In the genomic region with DNA sequence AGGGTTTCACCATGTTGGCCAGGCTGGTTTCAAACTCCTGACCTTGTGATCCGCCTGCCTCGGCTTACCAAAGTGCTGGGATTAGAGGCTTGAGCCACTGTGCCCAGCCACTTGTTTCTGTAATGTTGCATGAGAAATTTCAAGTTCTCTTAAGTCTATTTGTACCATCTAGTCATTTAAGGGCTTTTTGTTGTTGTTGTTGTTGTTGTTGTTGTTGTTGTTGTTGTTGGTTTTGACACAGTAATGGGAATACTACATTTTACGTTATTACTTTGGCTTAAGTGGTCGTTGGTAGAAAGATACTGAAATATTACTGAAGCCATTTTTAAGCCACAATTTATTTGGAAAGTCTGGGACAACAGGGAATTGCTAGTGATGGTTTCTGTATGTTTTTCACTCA, we compare ENCODE assay signal across 26 cellular contexts.
"Had no signal": no experiment of that assay in that cellular context is flagged by ENCODE, and none has a peak within 500 bp of the region (broad histone marks: within the 10 kb centered on the region; RNA-seq: fewer than 3 reads in every experiment).

No MANE protein-coding gene starts in this region.

- H3K4me3 Mint-ChIP-seq: activated B cell treated with CpG ODN at 0.5 μM for 24 hours; activated CD8-positive, alpha-beta memory T cell treated with anti-CD3 and anti-CD28 coated beads, Interleukin-2, amount 10 ng/mL, durations not matched to agents 7 days and 5 days; activated CD8-positive, alpha-beta T cell treated with anti-CD3 and anti-CD28 coated beads, Interleukin-2, amount 10 ng/mL, durations not matched to agents 7 days and 5 days; activated naive CD4-positive, alpha-beta T cell treated with anti-CD3 and anti-CD28 coated beads for 36 hours; activated naive CD8-positive, alpha-beta T cell treated with anti-CD3 and anti-CD28 coated beads, Interleukin-2, amount 10 ng/mL, durations not matched to agents 7 days and 5 days; activated T-cell treated with anti-CD3 and anti-CD28 coated beads, Interleukin-2, amount 50 U/mL, for 24 hours; activated T-helper 17 cell treated with anti-CD3 and anti-CD28 coated beads, Interleukin-2, amount 50 U/mL, for 72 hours had no signal

- H3K9me3 ChIP-seq: colonic mucosa, esophagus squamous epithelium, gastroesophageal sphincter had no signal

- H3K4me3 ChIP-seq: colonic mucosa, esophagus squamous epithelium, gastroesophageal sphincter had no signal

- H3K27ac ChIP-seq: brain microvascular endothelial cell, colonic mucosa, epithelial cell of prostate, esophagus squamous epithelium, gastroesophageal sphincter had no signal

- H3K4me1 Mint-ChIP-seq: activated T-helper 17 cell treated with anti-CD3 and anti-CD28 coated beads, Interleukin-2, amount 50 U/mL, for 72 hours had no signal

- ATAC-seq: activated CD4-positive, CD25-positive, alpha-beta regulatory T cell treated with anti-CD3 and anti-CD28 coated beads, Interleukin-2, amount 50 U/mL, for 24 hours; activated CD8-positive, alpha-beta memory T cell treated with anti-CD3 and anti-CD28 coated beads, Interleukin-2, amount 10 ng/mL, durations not matched to agents 7 days and 5 days; activated CD8-positive, alpha-beta T cell treated with anti-CD3 and anti-CD28 coated beads, Interleukin-2, amount 10 ng/mL, durations not matched to agents 7 days and 5 days; activated naive CD4-positive, alpha-beta T cell treated with anti-CD3 and anti-CD28 coated beads, Interleukin-2, amount 50 U/mL, for 72 hours; activated T-helper 17 cell treated with anti-CD3 and anti-CD28 coated beads, Interleukin-2, amount 50 U/mL, for 72 hours; gastroesophageal sphincter had no signal

- H3K4me1 ChIP-seq: colonic mucosa, esophagus squamous epithelium, gastroesophageal sphincter had no signal

- H3K27me3 ChIP-seq: brain microvascular endothelial cell, colonic mucosa, esophagus squamous epithelium, gastroesophageal sphincter had no signal

- H3K27ac Mint-ChIP-seq: activated CD8-positive, alpha-beta memory T cell treated with anti-CD3 and anti-CD28 coated beads, Interleukin-2, amount 10 ng/mL, durations not matched to agents 7 days and 5 days; activated CD8-positive, alpha-beta T cell treated with anti-CD3 and anti-CD28 coated beads, Interleukin-2, amount 10 ng/mL, durations not matched to agents 7 days and 5 days; activated naive CD4-positive, alpha-beta T cell treated with anti-CD3 and anti-CD28 coated beads for 36 hours; activated naive CD8-positive, alpha-beta T cell treated with anti-CD3 and anti-CD28 coated beads, Interleukin-2, amount 10 ng/mL, durations not matched to agents 7 days and 5 days; activated T-helper 17 cell treated with anti-CD3 and anti-CD28 coated beads, Interleukin-2, amount 50 U/mL, for 72 hours had no signal

- DNase-seq: activated B cell treated with CpG ODN at 0.5 μM for 24 hours; activated CD4-positive, alpha-beta T cell treated with anti-CD3 and anti-CD28 coated beads for 48 hours; activated CD4-positive, alpha-beta T cell treated with anti-CD3 and anti-CD28 coated beads, Interleukin-2, amount 50 U/mL, for 1 hour; activated CD4-positive, alpha-beta T cell treated with anti-CD3 and anti-CD28 coated beads, Interleukin-2, amount 50 U/mL, for 48 hours; activated CD8-positive, alpha-beta memory T cell treated with anti-CD3 and anti-CD28 coated beads, Interleukin-2, amount 10 ng/mL, durations not matched to agents 7 days and 5 days; activated CD8-positive, alpha-beta memory T cell treated with anti-CD3 and anti-CD28 coated beads, Interleukin-2, amount 50 U/mL, for 4 hours; activated CD8-positive, alpha-beta T cell treated with anti-CD3 and anti-CD28 coated beads, Interleukin-2, amount 10 ng/mL, durations not matched to agents 7 days and 5 days; activated effector memory CD4-positive, alpha-beta T cell treated with Interleukin-2 at 50 U/mL for 16 hours; activated gamma-delta T cell treated with Interleukin-2 at 50 U/mL for 16 hours; activated naive CD4-positive, alpha-beta T cell treated with anti-CD3 and anti-CD28 coated beads for 36 hours; activated naive CD8-positive, alpha-beta T cell treated with anti-CD3 and anti-CD28 coated beads, Interleukin-2, amount 10 ng/mL, durations not matched to agents 7 days and 5 days; activated T-cell treated with anti-CD3 and anti-CD28 coated beads, Interleukin-2, amount 50 U/mL, for 24 hours; brain microvascular endothelial cell; central memory CD4-positive, alpha-beta T cell; cerebellar nuclear complex; colonic mucosa; effector CD8-positive, alpha-beta T cell; esophagus squamous epithelium; foreskin melanocyte; head of caudate nucleus; T-helper 2 cell had no signal

- H3K9me3 Mint-ChIP-seq: activated B cell treated with CpG ODN at 0.5 μM for 24 hours; activated naive CD4-positive, alpha-beta T cell treated with anti-CD3 and anti-CD28 coated beads for 36 hours; activated naive CD4-positive, alpha-beta T cell treated with anti-CD3 and anti-CD28 coated beads, Interleukin-2, amount 50 U/mL, for 72 hours; activated naive CD8-positive, alpha-beta T cell treated with anti-CD3 and anti-CD28 coated beads, Interleukin-2, amount 10 ng/mL, durations not matched to agents 7 days and 5 days; activated T-cell treated with anti-CD3 and anti-CD28 coated beads, Interleukin-2, amount 50 U/mL, for 24 hours; activated T-helper 17 cell treated with anti-CD3 and anti-CD28 coated beads, Interleukin-2, amount 50 U/mL, for 72 hours had no signal

- H3K27me3 Mint-ChIP-seq: activated B cell treated with CpG ODN at 0.5 μM for 24 hours; activated CD8-positive, alpha-beta memory T cell treated with anti-CD3 and anti-CD28 coated beads, Interleukin-2, amount 10 ng/mL, durations not matched to agents 7 days and 5 days; activated naive CD8-positive, alpha-beta T cell treated with anti-CD3 and anti-CD28 coated beads, Interleukin-2, amount 10 ng/mL, durations not matched to agents 7 days and 5 days; activated T-cell treated with anti-CD3 and anti-CD28 coated beads, Interleukin-2, amount 50 U/mL, for 24 hours; activated T-helper 17 cell treated with anti-CD3 and anti-CD28 coated beads, Interleukin-2, amount 50 U/mL, for 72 hours had no signal
